1 cellular context compared by ENCODE assay signal in the genomic region with DNA sequence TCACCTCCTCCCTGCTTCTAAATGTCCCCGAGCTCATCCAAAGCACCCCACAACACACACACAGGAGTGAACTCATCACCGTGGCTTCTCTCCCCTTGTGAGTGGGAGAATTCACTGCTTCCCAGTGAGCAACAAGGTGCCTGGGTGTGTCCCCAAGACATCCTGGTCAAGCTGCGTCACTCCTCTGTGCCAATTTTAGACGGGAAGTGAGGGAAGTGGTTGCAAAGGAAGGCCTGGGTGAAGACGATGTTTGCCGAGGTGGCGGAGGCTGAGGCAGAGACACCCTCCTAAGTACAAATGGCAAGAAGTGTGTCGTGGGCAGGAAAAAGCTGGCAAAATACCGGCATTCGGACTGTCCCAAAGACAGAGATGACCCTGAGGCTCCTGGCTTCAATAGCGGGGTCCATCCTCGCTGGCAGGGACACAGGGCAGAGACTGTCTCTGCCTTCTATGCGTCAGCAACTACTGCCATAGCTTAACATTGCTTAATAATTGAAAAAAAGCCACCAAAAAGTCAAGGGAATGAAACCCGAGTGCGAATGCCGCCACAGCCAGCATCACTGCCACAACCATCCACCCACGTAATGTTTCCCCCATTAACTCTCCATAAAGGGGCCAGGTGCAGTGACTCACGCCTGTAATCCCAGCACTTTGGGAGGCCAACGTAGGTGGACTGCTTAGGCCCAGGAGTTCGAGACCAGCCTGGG.
TF ChIP-seq lines count a peak whose summit lies in the region.

No MANE protein-coding gene starts in this region.

TF ChIP-seq in H1, 55 proteins besides CTCF, POLR2A, EP300 and RAD21:
- TF ChIP-seq NANOG (IDR thresholded peaks at IDR 0.05; ENCODE audit: insufficient read depth, low read depth, low read length, poor library complexity, severe bottlenecking) (no peak), CBX5 (IDR thresholded peaks at IDR 0.05; ENCODE audit: low read depth, low read length) (no peak), ZNF274 (IDR thresholded peaks at IDR 0.05; ENCODE audit: borderline replicate concordance, extremely low read depth, low read length) (no peak), SUZ12 (IDR thresholded peaks at IDR 0.05; ENCODE audit: low read length) (no peak), RBBP5 (IDR thresholded peaks at IDR 0.05; ENCODE audit: borderline replicate concordance, low read depth, low read length) (no peak)
